Comparison of ENCODE assay signal across 16 cellular contexts in genomic region chr3:157148123-157148889, GRCh38. TPM values are rescaled to one million over a fixed set of nuclear protein-coding genes. Genes with fewer than 3 reads are reported as not detected.
A peak's percentile ranks its signal among the peaks of the same experiment; 100 is the strongest.
DNase-seq lines count a peak whose midpoint lies in the region; ATAC-seq, FAIRE-seq and TF ChIP-seq lines count a peak whose summit lies in the region.
"Had no signal": no experiment of that assay in that cellular context is flagged by ENCODE, and none has a peak within 500 bp of the region (broad histone marks: within the 10 kb centered on the region; RNA-seq: fewer than 3 reads in every experiment).

No MANE protein-coding gene starts in this region.

- H3K27me3 Mint-ChIP-seq in memory B cell (no peaks in the 10 kb centered on the region), WTC11 (ENCODE audit: low read depth) (no peaks in the 10 kb centered on the region)
- H3K27me3 Mint-ChIP-seq: stimulated activated naive CD8-positive, alpha-beta T cell treated with anti-CD3 and anti-CD28 coated beads, Interleukin-15, Interleukin-2, amounts not matched to agents 100 ng/mL and 50 ng/mL, for 24 hours had no signal

- peak; percentile 50 for ATAC-seq in GM21529 (IDR thresholded peaks at IDR 0.05; ENCODE audit: unreplicated experiment)
- no peak for ATAC-seq in SK-N-SH treated with all-trans-retinoic acid at 6 μM for 48 hours
- peak; percentile 28 for ATAC-seq in memory B cell (ENCODE audit: low read depth)
- no peak for ATAC-seq in WTC11
- no peak for ATAC-seq in HG03097 (IDR thresholded peaks at IDR 0.05; ENCODE audit: low FRiP score, unreplicated experiment)
- ATAC-seq: body of pancreas, sciatic nerve had no signal

- peak; percentile 68; the same call in 1 of the 2 replicates for TF ChIP-seq POLR2A in GM12891 (IDR thresholded peaks at IDR 0.05; ENCODE audit: low read depth, low read length)

- H3K9me3 Mint-ChIP-seq in memory B cell (no peaks in the 10 kb centered on the region), WTC11 (no peaks in the 10 kb centered on the region)
- H3K9me3 Mint-ChIP-seq: stimulated activated naive CD8-positive, alpha-beta T cell treated with anti-CD3 and anti-CD28 coated beads, Interleukin-15, Interleukin-2, amounts not matched to agents 100 ng/mL and 50 ng/mL, for 24 hours had no signal

- TF ChIP-seq CTCF in WTC11 (IDR thresholded peaks at IDR 0.05): no peak

- no peak for DNase-seq in GM12891 (ENCODE audit: insufficient read length, low spot score)
- DNase-seq in memory B cell (ENCODE audit: low spot score in 2 of 2): no peak
- DNase-seq in WTC11 (ENCODE audit: low spot score): no peak
- no peak for DNase-seq in HPDE6-E6E7 (ENCODE audit: extremely low spot score)
- DNase-seq in CD1c-positive myeloid dendritic cell (ENCODE audit: extremely low spot score): no peak
- DNase-seq: body of pancreas; C1 segment of cervical spinal cord; dorsolateral prefrontal cortex; EL; NCI-H1048; stimulated activated CD4-positive, alpha-beta T cell treated with anti-CD3 and anti-CD28 coated beads, Interleukin-4, amount 100 ng/mL, for 24 hours had no signal

- no peak overlapping the region for H3K27ac Mint-ChIP-seq in memory B cell
- no peak overlapping the region for H3K27ac Mint-ChIP-seq in WTC11

- FAIRE-seq in GM12891 (lab: Jason Lieb, UNC): no peak

- H3K4me1 Mint-ChIP-seq in memory B cell: peaks cover 9% of the 10 kb centered on the region
- H3K4me1 Mint-ChIP-seq in WTC11: no peaks in the 10 kb centered on the region

- H3K36me3 Mint-ChIP-seq in memory B cell (peaks cover 35% of the 10 kb centered on the region), WTC11 (peaks cover 82% of the 10 kb centered on the region)

- CTCF ChIA-PET in WTC11 (lab: Charles Lee): no interaction called here

- POLR2A ChIA-PET in WTC11 (lab: Charles Lee): interaction anchor here (0.6 to 0.7 kb wide), 2 partner anchors 293 to 487 kb away, joined by 4 to 7 read pairs; no protein-coding TSS in a partner anchor

- H3K4me3 Mint-ChIP-seq in memory B cell: no peak overlapping the region
- H3K4me3 Mint-ChIP-seq in WTC11: no peak overlapping the region
- H3K4me3 Mint-ChIP-seq: stimulated activated naive CD8-positive, alpha-beta T cell treated with anti-CD3 and anti-CD28 coated beads, Interleukin-15, Interleukin-2, amounts not matched to agents 100 ng/mL and 50 ng/mL, for 24 hours had no signal

TF ChIP-seq in GM12891, 5 proteins besides CTCF, POLR2A, EP300 and RAD21:
- TF ChIP-seq POLR2AphosphoS5 (IDR thresholded peaks at IDR 0.05; ENCODE audit: low read depth, low read length) (peak; percentile 69), PAX5 (IDR thresholded peaks at IDR 0.05; ENCODE audit: insufficient read depth, low read length, severe bottlenecking) (no peak), SPI1 (IDR thresholded peaks at IDR 0.05; ENCODE audit: low read depth, low read length) (peak; percentile 23; the same call in 1 of the 2 replicates)
TF ChIP-seq in GM12891: peak in this region for 2.

TF ChIP-seq in SK-N-SH treated with all-trans-retinoic acid at 6 μM for 48 hours, 23 proteins besides CTCF, POLR2A, EP300 and RAD21:
- TF ChIP-seq ZC3H10 (CRISPR knock-in tag; IDR thresholded peaks at IDR 0.05): 0 out of 2 replicates have a peak, but pooled peaks have one; percentile 61
- no peak for TF ChIP-seq ARNTL (CRISPR knock-in tag; IDR thresholded peaks at IDR 0.05; ENCODE audit: borderline replicate concordance, low read depth)

TF ChIP-seq in WTC11, 78 proteins besides CTCF, POLR2A, EP300 and RAD21:
- TF ChIP-seq USF1 (CRISPR knock-in tag; IDR thresholded peaks at IDR 0.05) (no peak), ZNF396 (CRISPR knock-in tag; IDR thresholded peaks at IDR 0.05; ENCODE audit: borderline replicate concordance) (no peak), ZNF425 (CRISPR knock-in tag; conservative IDR thresholded peaks at IDR 0.05) (no peak), IRF2 (CRISPR knock-in tag; IDR thresholded peaks at IDR 0.05; ENCODE audit: borderline replicate concordance, low read depth) (no peak), SP1 (CRISPR knock-in tag; conservative IDR thresholded peaks at IDR 0.05) (no peak)
- TF ChIP-seq, protein P1, sequence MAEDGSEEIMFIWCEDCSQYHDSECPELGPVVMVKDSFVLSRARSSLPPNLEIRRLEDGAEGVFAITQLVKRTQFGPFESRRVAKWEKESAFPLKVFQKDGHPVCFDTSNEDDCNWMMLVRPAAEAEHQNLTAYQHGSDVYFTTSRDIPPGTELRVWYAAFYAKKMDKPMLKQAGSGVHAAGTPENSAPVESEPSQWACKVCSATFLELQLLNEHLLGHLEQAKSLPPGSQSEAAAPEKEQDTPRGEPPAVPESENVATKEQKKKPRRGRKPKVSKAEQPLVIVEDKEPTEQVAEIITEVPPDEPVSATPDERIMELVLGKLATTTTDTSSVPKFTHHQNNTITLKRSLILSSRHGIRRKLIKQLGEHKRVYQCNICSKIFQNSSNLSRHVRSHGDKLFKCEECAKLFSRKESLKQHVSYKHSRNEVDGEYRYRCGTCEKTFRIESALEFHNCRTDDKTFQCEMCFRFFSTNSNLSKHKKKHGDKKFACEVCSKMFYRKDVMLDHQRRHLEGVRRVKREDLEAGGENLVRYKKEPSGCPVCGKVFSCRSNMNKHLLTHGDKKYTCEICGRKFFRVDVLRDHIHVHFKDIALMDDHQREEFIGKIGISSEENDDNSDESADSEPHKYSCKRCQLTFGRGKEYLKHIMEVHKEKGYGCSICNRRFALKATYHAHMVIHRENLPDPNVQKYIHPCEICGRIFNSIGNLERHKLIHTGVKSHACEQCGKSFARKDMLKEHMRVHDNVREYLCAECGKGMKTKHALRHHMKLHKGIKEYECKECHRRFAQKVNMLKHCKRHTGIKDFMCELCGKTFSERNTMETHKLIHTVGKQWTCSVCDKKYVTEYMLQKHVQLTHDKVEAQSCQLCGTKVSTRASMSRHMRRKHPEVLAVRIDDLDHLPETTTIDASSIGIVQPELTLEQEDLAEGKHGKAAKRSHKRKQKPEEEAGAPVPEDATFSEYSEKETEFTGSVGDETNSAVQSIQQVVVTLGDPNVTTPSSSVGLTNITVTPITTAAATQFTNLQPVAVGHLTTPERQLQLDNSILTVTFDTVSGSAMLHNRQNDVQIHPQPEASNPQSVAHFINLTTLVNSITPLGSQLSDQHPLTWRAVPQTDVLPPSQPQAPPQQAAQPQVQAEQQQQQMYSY (CRISPR knock-in tag; IDR thresholded peaks at IDR 0.05): no peak
- TF ChIP-seq, protein P2, sequence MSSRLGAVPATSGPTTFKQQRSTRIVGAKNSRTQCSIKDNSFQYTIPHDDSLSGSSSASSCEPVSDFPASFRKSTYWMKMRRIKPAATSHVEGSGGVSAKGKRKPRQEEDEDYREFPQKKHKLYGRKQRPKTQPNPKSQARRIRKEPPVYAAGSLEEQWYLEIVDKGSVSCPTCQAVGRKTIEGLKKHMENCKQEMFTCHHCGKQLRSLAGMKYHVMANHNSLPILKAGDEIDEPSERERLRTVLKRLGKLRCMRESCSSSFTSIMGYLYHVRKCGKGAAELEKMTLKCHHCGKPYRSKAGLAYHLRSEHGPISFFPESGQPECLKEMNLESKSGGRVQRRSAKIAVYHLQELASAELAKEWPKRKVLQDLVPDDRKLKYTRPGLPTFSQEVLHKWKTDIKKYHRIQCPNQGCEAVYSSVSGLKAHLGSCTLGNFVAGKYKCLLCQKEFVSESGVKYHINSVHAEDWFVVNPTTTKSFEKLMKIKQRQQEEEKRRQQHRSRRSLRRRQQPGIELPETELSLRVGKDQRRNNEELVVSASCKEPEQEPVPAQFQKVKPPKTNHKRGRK (CRISPR knock-in tag; IDR thresholded peaks at IDR 0.05; ENCODE audit: borderline replicate concordance): no peak

RNA-seq across cellular contexts. Expression of gene CCNL1, which starts 11.6 kb away (rescaled TPM):
- 114 TPM for polyA plus RNA-seq in GM12891 (2012; ENCODE audit: low read depth, missing spikeins)
- 67.2 to 79.6 TPM (median 72.7 TPM) in 3 replicates for total RNA-seq in WTC11 (2021)

Comparison
In these comparisons a context has a peak if more than half of its experiments do, and no peak if none do; other contexts are left out.
1. ATAC-seq: peak in GM21529 (single experiment) and memory B cell (single experiment); none in SK-N-SH treated with all-trans-retinoic acid at 6 μM for 48 hours (single experiment), WTC11 (single experiment) and HG03097 (single experiment).